12 cellular contexts compared by ENCODE assay signal in genomic region chr19:41321204-41321599, GRCh38. TPM values are rescaled to one million over a fixed set of nuclear protein-coding genes. Genes with fewer than 3 reads are reported as not detected.
DNase-seq lines count a peak whose midpoint lies in the region; ATAC-seq and TF ChIP-seq lines count a peak whose summit lies in the region.
"Had no signal": no experiment of that assay in that cellular context is flagged by ENCODE, and none has a peak within 500 bp of the region (broad histone marks: within the 10 kb centered on the region; RNA-seq: fewer than 3 reads in every experiment).

No MANE protein-coding gene starts in this region.

- H3K4ac ChIP-seq in trophoblast cell (ENCODE audit: low read depth, low read length), result peak overlapping the region; percentile 28

- no peak for TF ChIP-seq CTCF in gastroesophageal sphincter (IDR thresholded peaks at IDR 0.05)
- no peak for TF ChIP-seq CTCF in MCF 10A (IDR thresholded peaks at IDR 0.05; ENCODE audit: unreplicated experiment)

- peaks cover 0 to 2% of the 10 kb centered on the region in 2 donors for H3K27me3 Mint-ChIP-seq in CD8-positive, alpha-beta memory T cell
- no peaks in the 10 kb centered on the region for H3K27me3 Mint-ChIP-seq in MCF 10A (ENCODE audit: insufficient read depth, unreplicated experiment)

- CTCF ChIA-PET in CD8-positive, alpha-beta memory T cell (lab: Charles Lee), result interaction anchor here (1.1 kb wide), 1 partner anchor 30 kb away, joined by 5 read pairs; no protein-coding TSS in a partner anchor
- CTCF ChIA-PET in MCF 10A (lab: Yijun Ruan, JAX), result interaction anchor here (0.7 to 3.6 kb wide), 5 partner anchors 13 to 513 kb away, joined by 3 to 14 read pairs (median 7); partner anchors contain the start of gene DMAC2

- H3K27me3 ChIP-seq in CD8-positive, alpha-beta memory T cell (ENCODE audit: insufficient read depth, low read length, poor library complexity, severe bottlenecking), result no peaks in the 10 kb centered on the region
- no peaks in the 10 kb centered on the region for H3K27me3 ChIP-seq in SJSA1 (replicated peaks)
- no peaks in the 10 kb centered on the region for H3K27me3 ChIP-seq in gastroesophageal sphincter
- no peaks in the 10 kb centered on the region for H3K27me3 ChIP-seq in trophoblast cell (ENCODE audit: insufficient read depth, low read length)

- no peak overlapping the region for H2AFZ ChIP-seq in trophoblast cell (ENCODE audit: insufficient read depth, low read length, poor library complexity)

- no peaks in the 10 kb centered on the region for H3K9me3 ChIP-seq in CD8-positive, alpha-beta memory T cell (ENCODE audit: low read length)
- H3K9me3 ChIP-seq in SJSA1 (replicated peaks), result no peaks in the 10 kb centered on the region
- H3K9me3 ChIP-seq in gastroesophageal sphincter, result no peaks in the 10 kb centered on the region
- no peaks in the 10 kb centered on the region for H3K9me3 ChIP-seq in trophoblast cell (ENCODE audit: insufficient read depth, low read depth, low read length)

- H4K8ac ChIP-seq in trophoblast cell (ENCODE audit: low read depth, low read length), result peak overlapping the region; percentile 27

- peaks cover 31 to 59% (median 40%) of the 10 kb centered on the region in 3 donors for H3K4me1 Mint-ChIP-seq in CD8-positive, alpha-beta memory T cell
- peaks cover 26% of the 10 kb centered on the region for H3K4me1 Mint-ChIP-seq in MCF 10A (ENCODE audit: insufficient read depth, unreplicated experiment)

- H3K23ac ChIP-seq in trophoblast cell (ENCODE audit: low read length), result no peak overlapping the region

- H4K91ac ChIP-seq in trophoblast cell (ENCODE audit: low read depth, low read length), result peak overlapping the region; percentile 99

- no peak overlapping the region for H3K4me3 ChIP-seq in CD8-positive, alpha-beta memory T cell (ENCODE audit: low read length)
- no peak overlapping the region for H3K4me3 ChIP-seq in SJSA1
- H3K4me3 ChIP-seq in gastroesophageal sphincter, result no peak overlapping the region
- no peak overlapping the region for H3K4me3 ChIP-seq in trophoblast cell (ENCODE audit: low read depth, low read length)

- H3K9me3 Mint-ChIP-seq in CD8-positive, alpha-beta memory T cell, result no peaks in the 10 kb centered on the region
- no peaks in the 10 kb centered on the region for H3K9me3 Mint-ChIP-seq in MCF 10A (ENCODE audit: unreplicated experiment)

- peaks cover 16% of the 10 kb centered on the region for H3K79me2 ChIP-seq in trophoblast cell (ENCODE audit: control insufficient read depth, insufficient read depth, low read length, poor library complexity)

- H3K4me2 ChIP-seq in trophoblast cell (ENCODE audit: low read length), result no peak overlapping the region

- H2BK5ac ChIP-seq in trophoblast cell (ENCODE audit: low read depth, low read length, poor library complexity), result peak overlapping the region; percentile 98

- BruUV-seq in MCF 10A (replicated peaks; lab: Mats Ljungman, UMichigan), result no TSS peak

- H3K27ac Mint-ChIP-seq in CD8-positive, alpha-beta memory T cell, result peak overlapping the region in 7 of 8 donors; percentile 3 to 95 (median 89)
- no peak overlapping the region for H3K27ac Mint-ChIP-seq in MCF 10A (ENCODE audit: low read depth, unreplicated experiment)

- POLR2A ChIA-PET in CD8-positive, alpha-beta memory T cell (lab: Charles Lee), result interaction anchor here (1.8 kb wide), 1 partner anchor 31 kb away, joined by 6 read pairs; no protein-coding TSS in a partner anchor
- POLR2A ChIA-PET in MCF 10A (lab: Yijun Ruan, JAX), result interaction anchor here (1.6 kb wide), 1 partner anchor 11 kb away, joined by 6 read pairs; the partner anchor contains the start of gene CCDC97

- peak overlapping the region; percentile 55 for H3K18ac ChIP-seq in trophoblast cell (ENCODE audit: low read length)

- peak overlapping the region; percentile 81 for H2BK120ac ChIP-seq in trophoblast cell (ENCODE audit: insufficient read depth, low read length, poor library complexity)

- peaks cover 31% of the 10 kb centered on the region for H3K36me3 ChIP-seq in CD8-positive, alpha-beta memory T cell (ENCODE audit: insufficient read depth, low read length)
- peaks cover 73% of the 10 kb centered on the region for H3K36me3 ChIP-seq in SJSA1
- H3K36me3 ChIP-seq in gastroesophageal sphincter, result peaks cover 0 to 61% of the 10 kb centered on the region in 2 donors
- peaks cover 47 to 48% of the 10 kb centered on the region in 2 experiments for H3K36me3 ChIP-seq in trophoblast cell (ENCODE audit: control insufficient read depth in 1 of 2, insufficient read depth in 2 of 2, low read length in 2 of 2)

- no peak overlapping the region for H3K9ac ChIP-seq in trophoblast cell (ENCODE audit: low read length)

- DNase-seq in CD8-positive, alpha-beta memory T cell, result no peak
- DNase-seq in SJSA1 (ENCODE audit: low read depth in 1 of 2, low spot score in 2 of 2) (no peak), trophoblast cell (no peak), MCF 10A (ENCODE audit: unreplicated experiment) (no peak), DMS79 (lab: John Stamatoyannopoulos, UW) (no peak), NCI-H526 (lab: John Stamatoyannopoulos, UW) (no peak)
- DNase-seq: activated CD4-positive, alpha-beta T cell treated with anti-CD3 and anti-CD28 coated beads, Interleukin-2, amount 50 U/mL, for 48 hours; NCI-H187 treated with DMSO at 0.1 percent for 48 hours; stimulated activated CD4-positive, alpha-beta T cell treated with anti-CD3 and anti-CD28 coated beads, Interleukin-15, amount 100 ng/mL, for 24 hours; T-helper 1 cell had no signal

- H4K12ac ChIP-seq in trophoblast cell (ENCODE audit: low read depth, low read length), result no peak overlapping the region

- no peak for TF ChIP-seq POLR2A in gastroesophageal sphincter (IDR thresholded peaks at IDR 0.05)

- peaks cover 55% of the 10 kb centered on the region for H3K79me1 ChIP-seq in trophoblast cell (ENCODE audit: low read length)

- H2BK12ac ChIP-seq in trophoblast cell (ENCODE audit: low read length), result peak overlapping the region; percentile 84

- peak overlapping the region in 1 of 7 donors; percentile 36 for H3K4me3 Mint-ChIP-seq in CD8-positive, alpha-beta memory T cell
- H3K4me3 Mint-ChIP-seq in MCF 10A (ENCODE audit: unreplicated experiment), result no peak overlapping the region

- H3K14ac ChIP-seq in trophoblast cell (ENCODE audit: low read length), result peak overlapping the region; percentile 65

- H3K27ac ChIP-seq in CD8-positive, alpha-beta memory T cell (ENCODE audit: low read depth, low read length), result no peak overlapping the region
- H3K27ac ChIP-seq in SJSA1, result peak overlapping the region; percentile 27
- H3K27ac ChIP-seq in gastroesophageal sphincter, result peak overlapping the region in 3 of 4 donors; percentile 84 to 90 (median 86)
- H3K27ac ChIP-seq in trophoblast cell (ENCODE audit: low read depth, low read length), result peak overlapping the region; percentile 99

- no peak for ATAC-seq in gastroesophageal sphincter
- ATAC-seq in GM21619 (IDR thresholded peaks at IDR 0.05; ENCODE audit: unreplicated experiment), result no peak

- no peak for TF ChIP-seq EP300 in gastroesophageal sphincter (IDR thresholded peaks at IDR 0.05)

- peaks cover 17% of the 10 kb centered on the region for H3K4me1 ChIP-seq in CD8-positive, alpha-beta memory T cell (ENCODE audit: insufficient read depth, low read length)
- H3K4me1 ChIP-seq in SJSA1 (replicated peaks) (peaks cover 57% of the 10 kb centered on the region), gastroesophageal sphincter (peaks cover 2 to 52% (median 45%) of the 10 kb centered on the region in 3 donors), trophoblast cell (ENCODE audit: control insufficient read depth in 1 of 2, insufficient read depth in 2 of 2, low read length in 2 of 2) (peaks cover 56 to 67% of the 10 kb centered on the region in 2 experiments)

- intact Hi-C loops in MCF 10A (cut with micrococcal nuclease), result loop anchor here (10.0 kb wide), 1 partner anchor 254 kb away; the partner anchor contains the start of gene CEACAM21

- peak overlapping the region; percentile 80 for H2AK5ac ChIP-seq in trophoblast cell (ENCODE audit: low read length)

- peaks cover 10 to 83% (median 11%) of the 10 kb centered on the region in 3 donors for H3K36me3 Mint-ChIP-seq in CD8-positive, alpha-beta memory T cell
- H3K36me3 Mint-ChIP-seq in MCF 10A (ENCODE audit: insufficient read depth, unreplicated experiment), result peaks cover 61% of the 10 kb centered on the region

- no CpG with 5 or more reads among the region's 7 CpGs for WGBS in gastroesophageal sphincter (ENCODE audit: low coverage in 1 of 2), 2 donors
- no CpG with 5 or more reads among the region's 7 CpGs for WGBS in trophoblast cell (ENCODE audit: extremely low coverage, insufficient coverage, insufficient read length)

RNA-seq across cellular contexts. Expression of gene CCDC97, which starts 11.2 kb away (rescaled TPM):
- total RNA-seq in CD8-positive, alpha-beta memory T cell, result 10 to 100 TPM; 31.7 to 32.1 TPM
- 29.7 TPM for polyA plus RNA-seq in CD8-positive, alpha-beta memory T cell
- total RNA-seq in SJSA1 (2014; rRNA removed; shearing (Covaris generic)), result 6.0 and 10.7 TPM in 2 replicates
- total RNA-seq in gastroesophageal sphincter (10 to 100 TPM; 11.6 to 18.9 (median 15.9) TPM), MCF 10A (2022) (25.0 and 28.5 TPM in 2 replicates)
- 24.7 and 26.3 TPM in 2 replicates for polyA plus RNA-seq in trophoblast cell (2013)

RNA-seq across cellular contexts. Expression of gene TGFB1, which starts 32.5 kb away (rescaled TPM):
- 100 to 1,000 TPM; 152 to 161 TPM for total RNA-seq in CD8-positive, alpha-beta memory T cell
- polyA plus RNA-seq in CD8-positive, alpha-beta memory T cell, result 104 TPM
- 16.4 and 17.4 TPM in 2 replicates for total RNA-seq in SJSA1 (2014; rRNA removed; shearing (Covaris generic))
- 10 to 100 TPM; 12.9 to 39.3 (median 22.1) TPM for total RNA-seq in gastroesophageal sphincter
- polyA plus RNA-seq in trophoblast cell (2013), result 140 and 142 TPM in 2 replicates
- total RNA-seq in MCF 10A (2022), result 27.8 and 33.7 TPM in 2 replicates

RNA-seq across cellular contexts. Expression of gene B9D2, which starts 42.7 kb away (rescaled TPM):
- total RNA-seq in CD8-positive, alpha-beta memory T cell, result 1 to 10 TPM; 8.5 to 9.7 TPM
- polyA plus RNA-seq in CD8-positive, alpha-beta memory T cell, result 15.4 TPM
- total RNA-seq in SJSA1 (2014; rRNA removed; shearing (Covaris generic)), result 3.3 and 10.7 TPM in 2 replicates
- 10 to 100 TPM in 1 of 4 donors, 1 to 10 TPM in 3; 5.2 to 10.1 (median 6.7) TPM for total RNA-seq in gastroesophageal sphincter
- 3.2 TPM in 2 replicates for polyA plus RNA-seq in trophoblast cell (2013)
- total RNA-seq in MCF 10A (2022), result 5.5 and 5.7 TPM in 2 replicates

RNA-seq across cellular contexts. Expression of gene TMEM91, which starts 55.1 kb away (rescaled TPM):
- total RNA-seq in CD8-positive, alpha-beta memory T cell, result 1 to 10 TPM; 2.6 to 3.8 TPM
- polyA plus RNA-seq in CD8-positive, alpha-beta memory T cell, result 3.7 TPM
- 0.44 and 2.5 TPM in 2 replicates for total RNA-seq in SJSA1 (2014; rRNA removed; shearing (Covaris generic))
- 10 to 100 TPM in 2 of 4 donors, 1 to 10 TPM in 2; 7.9 to 17.5 (median 13.3) TPM for total RNA-seq in gastroesophageal sphincter
- polyA plus RNA-seq in trophoblast cell (2013), result 2.8 and 3.3 TPM in 2 replicates
- 6.1 and 8.3 TPM in 2 replicates for total RNA-seq in MCF 10A (2022)

RNA-seq across cellular contexts. Expression of gene HNRNPUL1, which starts 57.0 kb away (rescaled TPM):
- total RNA-seq in CD8-positive, alpha-beta memory T cell, result 100 to 1,000 TPM; 270 to 279 TPM
- polyA plus RNA-seq in CD8-positive, alpha-beta memory T cell, result 100 TPM
- 147 and 162 TPM in 2 replicates for total RNA-seq in SJSA1 (2014; rRNA removed; shearing (Covaris generic))
- total RNA-seq in gastroesophageal sphincter (100 to 1,000 TPM; 142 to 204 (median 160) TPM), MCF 10A (2022) (179 and 204 TPM in 2 replicates)
- polyA plus RNA-seq in trophoblast cell (2013), result 233 and 238 TPM in 2 replicates
